ENCODE assay signal across 1 cellular context in the genomic region with DNA sequence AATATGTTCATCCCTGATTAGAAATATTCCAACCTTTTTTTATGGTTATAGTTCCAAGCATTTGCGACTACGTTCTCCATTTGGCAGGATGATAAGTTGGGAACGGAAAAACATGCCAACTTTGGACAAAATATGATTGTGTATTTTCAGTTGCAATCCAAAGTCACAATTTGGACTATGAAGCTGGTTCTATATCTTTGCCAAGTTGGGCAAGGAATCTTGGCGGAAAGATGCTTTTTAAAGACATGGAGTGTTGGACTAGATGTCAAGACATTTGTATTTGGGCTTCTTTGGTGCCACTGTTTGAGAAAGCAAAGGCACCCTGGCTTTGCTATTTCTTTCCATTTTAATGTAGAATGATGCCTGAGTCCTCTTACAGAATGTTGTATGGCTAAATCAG.
TF ChIP-seq lines count a peak whose summit lies in the region.

No MANE protein-coding gene starts in this region.

TF ChIP-seq in A549, 52 proteins besides CTCF, POLR2A, EP300 and RAD21 (continued from another document):
- TF ChIP-seq, protein P1, sequence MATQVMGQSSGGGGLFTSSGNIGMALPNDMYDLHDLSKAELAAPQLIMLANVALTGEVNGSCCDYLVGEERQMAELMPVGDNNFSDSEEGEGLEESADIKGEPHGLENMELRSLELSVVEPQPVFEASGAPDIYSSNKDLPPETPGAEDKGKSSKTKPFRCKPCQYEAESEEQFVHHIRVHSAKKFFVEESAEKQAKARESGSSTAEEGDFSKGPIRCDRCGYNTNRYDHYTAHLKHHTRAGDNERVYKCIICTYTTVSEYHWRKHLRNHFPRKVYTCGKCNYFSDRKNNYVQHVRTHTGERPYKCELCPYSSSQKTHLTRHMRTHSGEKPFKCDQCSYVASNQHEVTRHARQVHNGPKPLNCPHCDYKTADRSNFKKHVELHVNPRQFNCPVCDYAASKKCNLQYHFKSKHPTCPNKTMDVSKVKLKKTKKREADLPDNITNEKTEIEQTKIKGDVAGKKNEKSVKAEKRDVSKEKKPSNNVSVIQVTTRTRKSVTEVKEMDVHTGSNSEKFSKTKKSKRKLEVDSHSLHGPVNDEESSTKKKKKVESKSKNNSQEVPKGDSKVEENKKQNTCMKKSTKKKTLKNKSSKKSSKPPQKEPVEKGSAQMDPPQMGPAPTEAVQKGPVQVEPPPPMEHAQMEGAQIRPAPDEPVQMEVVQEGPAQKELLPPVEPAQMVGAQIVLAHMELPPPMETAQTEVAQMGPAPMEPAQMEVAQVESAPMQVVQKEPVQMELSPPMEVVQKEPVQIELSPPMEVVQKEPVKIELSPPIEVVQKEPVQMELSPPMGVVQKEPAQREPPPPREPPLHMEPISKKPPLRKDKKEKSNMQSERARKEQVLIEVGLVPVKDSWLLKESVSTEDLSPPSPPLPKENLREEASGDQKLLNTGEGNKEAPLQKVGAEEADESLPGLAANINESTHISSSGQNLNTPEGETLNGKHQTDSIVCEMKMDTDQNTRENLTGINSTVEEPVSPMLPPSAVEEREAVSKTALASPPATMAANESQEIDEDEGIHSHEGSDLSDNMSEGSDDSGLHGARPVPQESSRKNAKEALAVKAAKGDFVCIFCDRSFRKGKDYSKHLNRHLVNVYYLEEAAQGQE (IDR thresholded peaks at IDR 0.05), result no peak
- TF ChIP-seq KDM5A (IDR thresholded peaks at IDR 0.05), result no peak
